2 cellular contexts compared by ENCODE assay signal in the genomic region with DNA sequence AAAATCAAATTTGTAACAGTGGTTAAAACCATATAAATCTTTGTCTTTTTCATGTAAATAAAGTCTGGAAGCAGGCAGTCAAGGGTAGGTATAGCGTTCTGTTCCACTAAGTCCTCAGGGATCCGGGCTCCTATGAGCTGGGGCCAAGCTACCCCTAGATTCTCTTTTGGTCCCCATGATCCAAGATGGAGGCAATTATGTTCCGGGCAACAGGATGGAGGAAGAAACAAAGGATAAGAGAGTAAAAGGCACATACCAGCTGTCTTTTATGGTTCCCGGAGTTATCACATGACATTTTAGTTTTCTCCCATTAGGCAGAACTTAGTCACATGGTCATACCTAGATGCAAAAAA.
TF ChIP-seq lines count a peak whose summit lies in the region.

No MANE protein-coding gene starts in this region.

TF ChIP-seq in HepG2, 621 proteins besides CTCF, POLR2A, EP300 and RAD21:
- TF ChIP-seq, protein P1, sequence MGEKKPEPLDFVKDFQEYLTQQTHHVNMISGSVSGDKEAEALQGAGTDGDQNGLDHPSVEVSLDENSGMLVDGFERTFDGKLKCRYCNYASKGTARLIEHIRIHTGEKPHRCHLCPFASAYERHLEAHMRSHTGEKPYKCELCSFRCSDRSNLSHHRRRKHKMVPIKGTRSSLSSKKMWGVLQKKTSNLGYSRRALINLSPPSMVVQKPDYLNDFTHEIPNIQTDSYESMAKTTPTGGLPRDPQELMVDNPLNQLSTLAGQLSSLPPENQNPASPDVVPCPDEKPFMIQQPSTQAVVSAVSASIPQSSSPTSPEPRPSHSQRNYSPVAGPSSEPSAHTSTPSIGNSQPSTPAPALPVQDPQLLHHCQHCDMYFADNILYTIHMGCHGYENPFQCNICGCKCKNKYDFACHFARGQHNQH (CRISPR knock-in tag; IDR thresholded peaks at IDR 0.05): no peak
- TF ChIP-seq, protein P2, sequence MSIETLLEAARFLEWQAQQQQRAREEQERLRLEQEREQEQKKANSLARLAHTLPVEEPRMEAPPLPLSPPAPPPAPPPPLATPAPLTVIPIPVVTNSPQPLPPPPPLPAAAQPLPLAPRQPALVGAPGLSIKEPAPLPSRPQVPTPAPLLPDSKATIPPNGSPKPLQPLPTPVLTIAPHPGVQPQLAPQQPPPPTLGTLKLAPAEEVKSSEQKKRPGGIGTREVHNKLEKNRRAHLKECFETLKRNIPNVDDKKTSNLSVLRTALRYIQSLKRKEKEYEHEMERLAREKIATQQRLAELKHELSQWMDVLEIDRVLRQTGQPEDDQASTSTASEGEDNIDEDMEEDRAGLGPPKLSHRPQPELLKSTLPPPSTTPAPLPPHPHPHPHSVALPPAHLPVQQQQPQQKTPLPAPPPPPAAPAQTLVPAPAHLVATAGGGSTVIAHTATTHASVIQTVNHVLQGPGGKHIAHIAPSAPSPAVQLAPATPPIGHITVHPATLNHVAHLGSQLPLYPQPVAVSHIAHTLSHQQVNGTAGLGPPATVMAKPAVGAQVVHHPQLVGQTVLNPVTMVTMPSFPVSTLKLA (IDR thresholded peaks at IDR 0.05): peak; percentile 57

TF ChIP-seq in K562, 482 proteins besides CTCF, POLR2A, EP300 and RAD21 (continues in another document):
- no peak for TF ChIP-seq TOE1 (IDR thresholded peaks at IDR 0.05; ENCODE audit: borderline replicate concordance)
- no peak for TF ChIP-seq TOE1 (CRISPR knock-in tag; IDR thresholded peaks at IDR 0.05; ENCODE audit: borderline replicate concordance, low read depth)
- no peak for TF ChIP-seq SRSF9 (IDR thresholded peaks at IDR 0.05; ENCODE audit: borderline replicate concordance, low read depth, low read length)
- TF ChIP-seq, protein P3, sequence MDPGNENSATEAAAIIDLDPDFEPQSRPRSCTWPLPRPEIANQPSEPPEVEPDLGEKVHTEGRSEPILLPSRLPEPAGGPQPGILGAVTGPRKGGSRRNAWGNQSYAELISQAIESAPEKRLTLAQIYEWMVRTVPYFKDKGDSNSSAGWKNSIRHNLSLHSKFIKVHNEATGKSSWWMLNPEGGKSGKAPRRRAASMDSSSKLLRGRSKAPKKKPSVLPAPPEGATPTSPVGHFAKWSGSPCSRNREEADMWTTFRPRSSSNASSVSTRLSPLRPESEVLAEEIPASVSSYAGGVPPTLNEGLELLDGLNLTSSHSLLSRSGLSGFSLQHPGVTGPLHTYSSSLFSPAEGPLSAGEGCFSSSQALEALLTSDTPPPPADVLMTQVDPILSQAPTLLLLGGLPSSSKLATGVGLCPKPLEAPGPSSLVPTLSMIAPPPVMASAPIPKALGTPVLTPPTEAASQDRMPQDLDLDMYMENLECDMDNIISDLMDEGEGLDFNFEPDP (CRISPR knock-in tag; IDR thresholded peaks at IDR 0.05): peak; percentile 75; the same call in 1 of the 2 replicates
- TF ChIP-seq ZNF589 (CRISPR knock-in tag; IDR thresholded peaks at IDR 0.05; ENCODE audit: low read depth): peak; percentile 97
- TF ChIP-seq DMBX1 (CRISPR knock-in tag; IDR thresholded peaks at IDR 0.05; ENCODE audit: borderline replicate concordance): peak; percentile 98
- 0 out of 2 replicates have a peak, but pooled peaks have one; percentile 51 for TF ChIP-seq ZNF197 (CRISPR knock-in tag; IDR thresholded peaks at IDR 0.05; ENCODE audit: low read depth)
- TF ChIP-seq FOXJ2 (tag; IDR thresholded peaks at IDR 0.05): no peak
- TF ChIP-seq, protein P4, sequence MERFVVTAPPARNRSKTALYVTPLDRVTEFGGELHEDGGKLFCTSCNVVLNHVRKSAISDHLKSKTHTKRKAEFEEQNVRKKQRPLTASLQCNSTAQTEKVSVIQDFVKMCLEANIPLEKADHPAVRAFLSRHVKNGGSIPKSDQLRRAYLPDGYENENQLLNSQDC (CRISPR knock-in tag; IDR thresholded peaks at IDR 0.05): no peak
- TF ChIP-seq KDM1A (IDR thresholded peaks at IDR 0.05): no peak
- TF ChIP-seq ZNF134 (CRISPR knock-in tag; conservative IDR thresholded peaks at IDR 0.05): no peak
- peak; percentile 48; the same call in 1 of the 2 replicates for TF ChIP-seq ZNF561 (CRISPR knock-in tag; conservative IDR thresholded peaks at IDR 0.05)
- TF ChIP-seq, protein P5, sequence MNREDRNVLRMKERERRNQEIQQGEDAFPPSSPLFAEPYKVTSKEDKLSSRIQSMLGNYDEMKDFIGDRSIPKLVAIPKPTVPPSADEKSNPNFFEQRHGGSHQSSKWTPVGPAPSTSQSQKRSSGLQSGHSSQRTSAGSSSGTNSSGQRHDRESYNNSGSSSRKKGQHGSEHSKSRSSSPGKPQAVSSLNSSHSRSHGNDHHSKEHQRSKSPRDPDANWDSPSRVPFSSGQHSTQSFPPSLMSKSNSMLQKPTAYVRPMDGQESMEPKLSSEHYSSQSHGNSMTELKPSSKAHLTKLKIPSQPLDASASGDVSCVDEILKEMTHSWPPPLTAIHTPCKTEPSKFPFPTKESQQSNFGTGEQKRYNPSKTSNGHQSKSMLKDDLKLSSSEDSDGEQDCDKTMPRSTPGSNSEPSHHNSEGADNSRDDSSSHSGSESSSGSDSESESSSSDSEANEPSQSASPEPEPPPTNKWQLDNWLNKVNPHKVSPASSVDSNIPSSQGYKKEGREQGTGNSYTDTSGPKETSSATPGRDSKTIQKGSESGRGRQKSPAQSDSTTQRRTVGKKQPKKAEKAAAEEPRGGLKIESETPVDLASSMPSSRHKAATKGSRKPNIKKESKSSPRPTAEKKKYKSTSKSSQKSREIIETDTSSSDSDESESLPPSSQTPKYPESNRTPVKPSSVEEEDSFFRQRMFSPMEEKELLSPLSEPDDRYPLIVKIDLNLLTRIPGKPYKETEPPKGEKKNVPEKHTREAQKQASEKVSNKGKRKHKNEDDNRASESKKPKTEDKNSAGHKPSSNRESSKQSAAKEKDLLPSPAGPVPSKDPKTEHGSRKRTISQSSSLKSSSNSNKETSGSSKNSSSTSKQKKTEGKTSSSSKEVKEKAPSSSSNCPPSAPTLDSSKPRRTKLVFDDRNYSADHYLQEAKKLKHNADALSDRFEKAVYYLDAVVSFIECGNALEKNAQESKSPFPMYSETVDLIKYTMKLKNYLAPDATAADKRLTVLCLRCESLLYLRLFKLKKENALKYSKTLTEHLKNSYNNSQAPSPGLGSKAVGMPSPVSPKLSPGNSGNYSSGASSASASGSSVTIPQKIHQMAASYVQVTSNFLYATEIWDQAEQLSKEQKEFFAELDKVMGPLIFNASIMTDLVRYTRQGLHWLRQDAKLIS (CRISPR knock-in tag; IDR thresholded peaks at IDR 0.05): no peak
- no peak for TF ChIP-seq POLR3G (IDR thresholded peaks at IDR 0.05; ENCODE audit: extremely low read depth, insufficient read length, insufficient replicate concordance)
- TF ChIP-seq FOXA3 (CRISPR knock-in tag; conservative IDR thresholded peaks at IDR 0.05 in 1 of 2, IDR thresholded peaks at IDR 0.05 in 1 of 2): no peak
- TF ChIP-seq L3MBTL2 (IDR thresholded peaks at IDR 0.05): peak; percentile 21; the same call in 1 of the 2 replicates
- TF ChIP-seq, protein P6, sequence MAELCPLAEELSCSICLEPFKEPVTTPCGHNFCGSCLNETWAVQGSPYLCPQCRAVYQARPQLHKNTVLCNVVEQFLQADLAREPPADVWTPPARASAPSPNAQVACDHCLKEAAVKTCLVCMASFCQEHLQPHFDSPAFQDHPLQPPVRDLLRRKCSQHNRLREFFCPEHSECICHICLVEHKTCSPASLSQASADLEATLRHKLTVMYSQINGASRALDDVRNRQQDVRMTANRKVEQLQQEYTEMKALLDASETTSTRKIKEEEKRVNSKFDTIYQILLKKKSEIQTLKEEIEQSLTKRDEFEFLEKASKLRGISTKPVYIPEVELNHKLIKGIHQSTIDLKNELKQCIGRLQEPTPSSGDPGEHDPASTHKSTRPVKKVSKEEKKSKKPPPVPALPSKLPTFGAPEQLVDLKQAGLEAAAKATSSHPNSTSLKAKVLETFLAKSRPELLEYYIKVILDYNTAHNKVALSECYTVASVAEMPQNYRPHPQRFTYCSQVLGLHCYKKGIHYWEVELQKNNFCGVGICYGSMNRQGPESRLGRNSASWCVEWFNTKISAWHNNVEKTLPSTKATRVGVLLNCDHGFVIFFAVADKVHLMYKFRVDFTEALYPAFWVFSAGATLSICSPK (IDR thresholded peaks at IDR 0.05; ENCODE audit: borderline replicate concordance): no peak
- TF ChIP-seq, protein P7, sequence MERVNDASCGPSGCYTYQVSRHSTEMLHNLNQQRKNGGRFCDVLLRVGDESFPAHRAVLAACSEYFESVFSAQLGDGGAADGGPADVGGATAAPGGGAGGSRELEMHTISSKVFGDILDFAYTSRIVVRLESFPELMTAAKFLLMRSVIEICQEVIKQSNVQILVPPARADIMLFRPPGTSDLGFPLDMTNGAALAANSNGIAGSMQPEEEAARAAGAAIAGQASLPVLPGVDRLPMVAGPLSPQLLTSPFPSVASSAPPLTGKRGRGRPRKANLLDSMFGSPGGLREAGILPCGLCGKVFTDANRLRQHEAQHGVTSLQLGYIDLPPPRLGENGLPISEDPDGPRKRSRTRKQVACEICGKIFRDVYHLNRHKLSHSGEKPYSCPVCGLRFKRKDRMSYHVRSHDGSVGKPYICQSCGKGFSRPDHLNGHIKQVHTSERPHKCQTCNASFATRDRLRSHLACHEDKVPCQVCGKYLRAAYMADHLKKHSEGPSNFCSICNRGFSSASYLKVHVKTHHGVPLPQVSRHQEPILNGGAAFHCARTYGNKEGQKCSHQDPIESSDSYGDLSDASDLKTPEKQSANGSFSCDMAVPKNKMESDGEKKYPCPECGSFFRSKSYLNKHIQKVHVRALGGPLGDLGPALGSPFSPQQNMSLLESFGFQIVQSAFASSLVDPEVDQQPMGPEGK (CRISPR knock-in tag; IDR thresholded peaks at IDR 0.05; ENCODE audit: borderline replicate concordance): peak; percentile 70; the same call in 1 of the 2 replicates
- TF ChIP-seq ARHGAP35 (IDR thresholded peaks at IDR 0.05; ENCODE audit: partially characterized antibody): no peak
- TF ChIP-seq, protein P8, sequence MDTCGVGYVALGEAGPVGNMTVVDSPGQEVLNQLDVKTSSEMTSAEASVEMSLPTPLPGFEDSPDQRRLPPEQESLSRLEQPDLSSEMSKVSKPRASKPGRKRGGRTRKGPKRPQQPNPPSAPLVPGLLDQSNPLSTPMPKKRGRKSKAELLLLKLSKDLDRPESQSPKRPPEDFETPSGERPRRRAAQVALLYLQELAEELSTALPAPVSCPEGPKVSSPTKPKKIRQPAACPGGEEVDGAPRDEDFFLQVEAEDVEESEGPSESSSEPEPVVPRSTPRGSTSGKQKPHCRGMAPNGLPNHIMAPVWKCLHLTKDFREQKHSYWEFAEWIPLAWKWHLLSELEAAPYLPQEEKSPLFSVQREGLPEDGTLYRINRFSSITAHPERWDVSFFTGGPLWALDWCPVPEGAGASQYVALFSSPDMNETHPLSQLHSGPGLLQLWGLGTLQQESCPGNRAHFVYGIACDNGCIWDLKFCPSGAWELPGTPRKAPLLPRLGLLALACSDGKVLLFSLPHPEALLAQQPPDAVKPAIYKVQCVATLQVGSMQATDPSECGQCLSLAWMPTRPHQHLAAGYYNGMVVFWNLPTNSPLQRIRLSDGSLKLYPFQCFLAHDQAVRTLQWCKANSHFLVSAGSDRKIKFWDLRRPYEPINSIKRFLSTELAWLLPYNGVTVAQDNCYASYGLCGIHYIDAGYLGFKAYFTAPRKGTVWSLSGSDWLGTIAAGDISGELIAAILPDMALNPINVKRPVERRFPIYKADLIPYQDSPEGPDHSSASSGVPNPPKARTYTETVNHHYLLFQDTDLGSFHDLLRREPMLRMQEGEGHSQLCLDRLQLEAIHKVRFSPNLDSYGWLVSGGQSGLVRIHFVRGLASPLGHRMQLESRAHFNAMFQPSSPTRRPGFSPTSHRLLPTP (IDR thresholded peaks at IDR 0.05; ENCODE audit: borderline replicate concordance, extremely low read depth, insufficient read length): no peak
- TF ChIP-seq, protein P9, sequence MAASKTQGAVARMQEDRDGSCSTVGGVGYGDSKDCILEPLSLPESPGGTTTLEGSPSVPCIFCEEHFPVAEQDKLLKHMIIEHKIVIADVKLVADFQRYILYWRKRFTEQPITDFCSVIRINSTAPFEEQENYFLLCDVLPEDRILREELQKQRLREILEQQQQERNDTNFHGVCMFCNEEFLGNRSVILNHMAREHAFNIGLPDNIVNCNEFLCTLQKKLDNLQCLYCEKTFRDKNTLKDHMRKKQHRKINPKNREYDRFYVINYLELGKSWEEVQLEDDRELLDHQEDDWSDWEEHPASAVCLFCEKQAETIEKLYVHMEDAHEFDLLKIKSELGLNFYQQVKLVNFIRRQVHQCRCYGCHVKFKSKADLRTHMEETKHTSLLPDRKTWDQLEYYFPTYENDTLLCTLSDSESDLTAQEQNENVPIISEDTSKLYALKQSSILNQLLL (CRISPR knock-in tag; IDR thresholded peaks at IDR 0.05; ENCODE audit: borderline replicate concordance): no peak
- TF ChIP-seq SP1 (CRISPR knock-in tag; IDR thresholded peaks at IDR 0.05): no peak
- TF ChIP-seq GTF2A2 (tag; IDR thresholded peaks at IDR 0.05): peak; percentile 84
- no peak for TF ChIP-seq FOS (IDR thresholded peaks at IDR 0.05; ENCODE audit: extremely low read depth, insufficient read length)
- no peak for TF ChIP-seq ETV5 (CRISPR knock-in tag; IDR thresholded peaks at IDR 0.05; ENCODE audit: low read depth)
- peak; percentile 79; the same call in 1 of the 2 replicates for TF ChIP-seq ZNF583 (CRISPR knock-in tag; IDR thresholded peaks at IDR 0.05)
- TF ChIP-seq NR2C1 (IDR thresholded peaks at IDR 0.05): no peak
- TF ChIP-seq NR2C1 (tag; IDR thresholded peaks at IDR 0.05): peak; percentile 72
- TF ChIP-seq, protein P10, sequence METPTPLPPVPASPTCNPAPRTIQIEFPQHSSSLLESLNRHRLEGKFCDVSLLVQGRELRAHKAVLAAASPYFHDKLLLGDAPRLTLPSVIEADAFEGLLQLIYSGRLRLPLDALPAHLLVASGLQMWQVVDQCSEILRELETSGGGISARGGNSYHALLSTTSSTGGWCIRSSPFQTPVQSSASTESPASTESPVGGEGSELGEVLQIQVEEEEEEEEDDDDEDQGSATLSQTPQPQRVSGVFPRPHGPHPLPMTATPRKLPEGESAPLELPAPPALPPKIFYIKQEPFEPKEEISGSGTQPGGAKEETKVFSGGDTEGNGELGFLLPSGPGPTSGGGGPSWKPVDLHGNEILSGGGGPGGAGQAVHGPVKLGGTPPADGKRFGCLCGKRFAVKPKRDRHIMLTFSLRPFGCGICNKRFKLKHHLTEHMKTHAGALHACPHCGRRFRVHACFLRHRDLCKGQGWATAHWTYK (CRISPR knock-in tag; IDR thresholded peaks at IDR 0.05): peak; percentile 88; the same call in 1 of the 2 replicates
- no peak for TF ChIP-seq NFIX (CRISPR knock-in tag; IDR thresholded peaks at IDR 0.05; ENCODE audit: low read depth)
- no peak for TF ChIP-seq XRCC4 (IDR thresholded peaks at IDR 0.05; ENCODE audit: extremely low read depth, insufficient read depth, insufficient read length)
- TF ChIP-seq NBN (IDR thresholded peaks at IDR 0.05; ENCODE audit: low read depth): no peak
- no peak for TF ChIP-seq ZNF174 (CRISPR knock-in tag; IDR thresholded peaks at IDR 0.05)
- TF ChIP-seq ZKSCAN3 (CRISPR knock-in tag; IDR thresholded peaks at IDR 0.05): peak; percentile 74; the same call in 1 of the 2 replicates
- TF ChIP-seq, protein P11, sequence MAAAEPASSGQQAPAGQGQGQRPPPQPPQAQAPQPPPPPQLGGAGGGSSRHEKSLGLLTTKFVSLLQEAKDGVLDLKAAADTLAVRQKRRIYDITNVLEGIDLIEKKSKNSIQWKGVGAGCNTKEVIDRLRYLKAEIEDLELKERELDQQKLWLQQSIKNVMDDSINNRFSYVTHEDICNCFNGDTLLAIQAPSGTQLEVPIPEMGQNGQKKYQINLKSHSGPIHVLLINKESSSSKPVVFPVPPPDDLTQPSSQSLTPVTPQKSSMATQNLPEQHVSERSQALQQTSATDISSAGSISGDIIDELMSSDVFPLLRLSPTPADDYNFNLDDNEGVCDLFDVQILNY (CRISPR knock-in tag; IDR thresholded peaks at IDR 0.05): no peak
